In genomic region chr2:164693390-164693789, GRCh38 we compare ENCODE assay signal across 1 cellular context.
TF ChIP-seq lines count a peak whose summit lies in the region.

No MANE protein-coding gene starts in this region.

TF ChIP-seq in HepG2, 621 proteins besides CTCF, POLR2A, EP300 and RAD21 (continued from another document):
- TF ChIP-seq, protein P1, sequence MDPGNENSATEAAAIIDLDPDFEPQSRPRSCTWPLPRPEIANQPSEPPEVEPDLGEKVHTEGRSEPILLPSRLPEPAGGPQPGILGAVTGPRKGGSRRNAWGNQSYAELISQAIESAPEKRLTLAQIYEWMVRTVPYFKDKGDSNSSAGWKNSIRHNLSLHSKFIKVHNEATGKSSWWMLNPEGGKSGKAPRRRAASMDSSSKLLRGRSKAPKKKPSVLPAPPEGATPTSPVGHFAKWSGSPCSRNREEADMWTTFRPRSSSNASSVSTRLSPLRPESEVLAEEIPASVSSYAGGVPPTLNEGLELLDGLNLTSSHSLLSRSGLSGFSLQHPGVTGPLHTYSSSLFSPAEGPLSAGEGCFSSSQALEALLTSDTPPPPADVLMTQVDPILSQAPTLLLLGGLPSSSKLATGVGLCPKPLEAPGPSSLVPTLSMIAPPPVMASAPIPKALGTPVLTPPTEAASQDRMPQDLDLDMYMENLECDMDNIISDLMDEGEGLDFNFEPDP (CRISPR knock-in tag; conservative IDR thresholded peaks at IDR 0.05), result no peak
- TF ChIP-seq HMG20A (CRISPR knock-in tag; IDR thresholded peaks at IDR 0.05; ENCODE audit: borderline replicate concordance) (peak; percentile 94; the same call in 1 of the 2 replicates), KAT8 (CRISPR knock-in tag; IDR thresholded peaks at IDR 0.05) (peak; percentile 37; the same call in 1 of the 2 replicates), RARG (CRISPR knock-in tag; IDR thresholded peaks at IDR 0.05; ENCODE audit: low read depth) (no peak), MLXIP (CRISPR knock-in tag; IDR thresholded peaks at IDR 0.05; ENCODE audit: borderline replicate concordance) (no peak), TFE3 (CRISPR knock-in tag; IDR thresholded peaks at IDR 0.05) (no peak; the same call in 1 of the 2 replicates), FUBP1 (CRISPR knock-in tag; IDR thresholded peaks at IDR 0.05; ENCODE audit: borderline replicate concordance) (no peak), AKNA (CRISPR knock-in tag; IDR thresholded peaks at IDR 0.05; ENCODE audit: borderline replicate concordance) (no peak), KAT2B (IDR thresholded peaks at IDR 0.05; ENCODE audit: borderline replicate concordance, low read depth, low read length) (no peak), MYC (CRISPR knock-in tag; IDR thresholded peaks at IDR 0.05; ENCODE audit: borderline replicate concordance) (no peak), MIXL1 (CRISPR knock-in tag; IDR thresholded peaks at IDR 0.05) (peak; percentile 94), ZNF251 (CRISPR knock-in tag; IDR thresholded peaks at IDR 0.05) (no peak), ZNF550 (CRISPR knock-in tag; IDR thresholded peaks at IDR 0.05; ENCODE audit: borderline replicate concordance) (no peak), ZBTB20 (CRISPR knock-in tag; IDR thresholded peaks at IDR 0.05; ENCODE audit: borderline replicate concordance, low read depth) (peak; percentile 35; the same call in 1 of the 2 replicates), SNAI1 (CRISPR knock-in tag; IDR thresholded peaks at IDR 0.05; ENCODE audit: borderline replicate concordance) (no peak)
